In genomic region chr3:167884481-167884880, GRCh38 we compare ENCODE assay signal across 27 cellular contexts.
"Had no signal": no experiment of that assay in that cellular context is flagged by ENCODE, and none has a peak within 500 bp of the region (broad histone marks: within the 10 kb centered on the region; RNA-seq: fewer than 3 reads in every experiment).

No MANE protein-coding gene starts in this region.

- DNase-seq: dermis blood vessel endothelial cell; effector memory CD4-positive, alpha-beta T cell; esophagus squamous epithelium; foreskin keratinocyte; heart left ventricle; left colon; left ventricle myocardium superior; lower lobe of right lung; nucleus accumbens; stimulated activated CD4-positive, alpha-beta T cell treated with anti-CD3 and anti-CD28 coated beads, Interleukin-12 subunit alpha, Interleukin-12 subunit beta, amount 100 ng/mL, for 4 hours; stimulated activated CD4-positive, alpha-beta T cell treated with anti-CD3 and anti-CD28 coated beads, Interleukin-1b, Interleukin-23, amount 100 ng/mL, for 48 hours; stimulated activated CD4-positive, alpha-beta T cell treated with anti-CD3 and anti-CD28 coated beads, Interleukin-4, amount 100 ng/mL, for 1 hour; stimulated activated CD8-positive, alpha-beta memory T cell treated with anti-CD3 and anti-CD28 coated beads, Interleukin-4, amount 100 ng/mL, for 48 hours; stimulated activated naive CD4-positive, alpha-beta T cell; stimulated activated naive CD8-positive, alpha-beta T cell treated with anti-CD3 and anti-CD28 coated beads, Interleukin-15, amount 100 ng/mL, for 72 hours; transverse colon; upper lobe of right lung; uterus had no signal

- H3K27ac ChIP-seq: coronary artery, esophagus squamous epithelium, foreskin keratinocyte, gastroesophageal sphincter, heart left ventricle, hepatocyte, lower lobe of right lung, prostate gland, right atrium auricular region, suprapubic skin, transverse colon, upper lobe of right lung, uterus had no signal

- ATAC-seq: gastroesophageal sphincter; heart left ventricle; left colon; left ventricle myocardium superior; lower lobe of right lung; natural killer cell treated with Interleukin-12 subunit alpha and Interleukin-12 subunit beta and Interleukin-15 and Interleukin-18, amount 100 ng/mL, for 72 hours; sciatic nerve; stimulated activated naive CD8-positive, alpha-beta T cell treated with anti-CD3 and anti-CD28 coated beads, Interleukin-15, amount 100 ng/mL, for 72 hours; upper lobe of right lung had no signal

- H3K4me3 ChIP-seq: coronary artery, esophagus squamous epithelium, gastroesophageal sphincter, heart left ventricle, hepatocyte, lower lobe of right lung, prostate gland, right atrium auricular region, smooth muscle cell, suprapubic skin, transverse colon, upper lobe of right lung, uterus had no signal
